21 cellular contexts compared by ENCODE assay signal in the genomic region with DNA sequence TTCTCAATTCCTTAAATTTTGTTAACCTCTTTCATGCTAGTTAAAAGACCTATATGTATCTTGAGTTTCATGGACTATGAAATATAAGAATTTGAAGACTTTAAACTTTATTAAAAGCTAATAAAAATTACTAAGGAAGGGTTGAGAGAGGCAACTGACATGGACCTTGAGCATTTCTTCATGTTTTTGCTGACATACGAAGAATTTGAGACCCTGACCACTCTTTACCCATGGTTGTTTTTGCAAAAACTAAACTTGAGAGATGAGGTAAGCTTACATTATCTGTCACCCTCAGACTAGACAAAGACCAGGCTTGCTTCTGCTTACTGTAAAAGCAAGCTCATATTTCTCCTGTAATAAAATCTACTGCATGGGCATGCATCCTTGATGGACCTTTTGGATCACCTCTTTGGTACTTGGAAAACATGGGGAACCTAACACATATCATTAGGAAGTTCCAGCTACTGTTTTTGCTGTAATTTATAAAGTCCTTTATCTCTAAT.
"Had no signal": no experiment of that assay in that cellular context is flagged by ENCODE, and none has a peak within 500 bp of the region (broad histone marks: within the 10 kb centered on the region; RNA-seq: fewer than 3 reads in every experiment).

No MANE protein-coding gene starts in this region.

- DNase-seq: cortex of kidney; dorsolateral prefrontal cortex; effector CD8-positive, alpha-beta T cell; foreskin melanocyte; head of caudate nucleus; left colon; left ventricle myocardium superior; mesenchymal stem cell; midbrain; nucleus accumbens; pancreas; right cardiac atrium; spleen; stimulated activated CD4-positive, alpha-beta T cell treated with anti-CD3 and anti-CD28 coated beads, Interleukin-15, amount 100 ng/mL, for 24 hours; stimulated activated CD4-positive, alpha-beta T cell treated with anti-CD3 and anti-CD28 coated beads, Interleukin-1b, Interleukin-23, amount 100 ng/mL, for 48 hours; stimulated activated CD4-positive, alpha-beta T cell treated with anti-CD3 and anti-CD28 coated beads, Interleukin-4, amount 100 ng/mL, for 24 hours; stimulated activated naive CD4-positive, alpha-beta T cell; stomach; substantia nigra; transverse colon had no signal

- ATAC-seq: left colon; left ventricle myocardium superior; natural killer cell treated with Interleukin-12 subunit alpha and Interleukin-12 subunit beta and Interleukin-15 and Interleukin-18, amount 100 ng/mL, for 72 hours; pancreas; right cardiac atrium had no signal
